Comparison of ENCODE assay signal across 1 cellular context in the genomic region with DNA sequence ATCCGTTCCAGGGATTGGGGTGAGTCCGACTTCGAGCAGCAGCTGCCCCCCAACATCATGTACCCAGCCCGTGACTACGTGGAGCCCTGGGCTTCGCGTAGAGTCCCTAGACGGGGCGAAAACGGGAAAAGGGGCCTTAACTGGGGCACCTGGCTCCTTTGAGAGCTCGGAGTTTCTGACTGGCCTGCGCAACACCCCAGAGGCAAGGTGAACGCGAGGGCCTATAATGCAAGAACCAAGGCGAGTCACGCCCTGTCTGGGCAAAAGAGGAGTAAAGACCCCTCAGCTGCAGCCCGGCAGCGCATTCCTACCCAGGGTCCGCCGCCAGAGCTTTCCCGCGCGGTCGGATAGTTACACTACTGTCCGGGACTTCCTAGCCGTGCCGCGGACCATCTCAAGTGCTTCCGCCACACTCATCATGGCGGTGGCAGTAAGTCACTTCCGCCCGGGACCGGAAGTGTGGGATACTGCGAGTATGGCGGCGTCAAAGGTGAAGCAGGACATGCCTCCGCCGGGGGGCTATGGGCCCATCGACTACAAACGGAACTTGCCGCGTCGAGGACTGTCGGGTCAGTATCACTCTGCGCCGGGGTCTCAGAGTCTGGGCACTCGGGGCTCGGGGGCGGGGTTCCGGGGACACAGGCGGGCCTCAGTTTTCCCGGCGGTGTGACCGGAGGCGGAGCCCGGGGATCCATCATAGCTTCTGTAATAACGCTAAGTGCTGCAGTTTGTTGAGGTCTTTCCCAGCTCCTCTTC.
A peak's percentile ranks its signal among the peaks of the same experiment; 100 is the strongest.
TF ChIP-seq lines count a peak whose summit lies in the region.

Gene NDUFA13 (plus strand): TSS at position 462 of the 756 bp plus-strand sequence. CDS start 14 bp downstream, at position 476.

TF ChIP-seq in K562, 482 proteins besides CTCF, POLR2A, EP300 and RAD21 (continued from another document and continues in another):
- TF ChIP-seq POLR2AphosphoS5 (IDR thresholded peaks at IDR 0.05; ENCODE audit: control insufficient read depth, insufficient read depth, low read depth, low read length): peak; percentile 95
- TF ChIP-seq ZBED1 (IDR thresholded peaks at IDR 0.05): no peak
- no peak for TF ChIP-seq MTA2 (IDR thresholded peaks at IDR 0.05; ENCODE audit: low read depth)
- TF ChIP-seq CTBP1 (IDR thresholded peaks at IDR 0.05; ENCODE audit: borderline replicate concordance): peak; percentile 63; the same call in 1 of the 2 replicates
- peak; percentile 92 for TF ChIP-seq ESRRA (IDR thresholded peaks at IDR 0.05; ENCODE audit: borderline replicate concordance, low read depth)
- TF ChIP-seq CBX5 (IDR thresholded peaks at IDR 0.05; ENCODE audit: borderline replicate concordance, low read depth): no peak
- no peak for TF ChIP-seq ARID1B (IDR thresholded peaks at IDR 0.05)
- TF ChIP-seq NCOA2 (IDR thresholded peaks at IDR 0.05; ENCODE audit: partially characterized antibody in 2 of 2): no peak
- TF ChIP-seq ZFP36 (IDR thresholded peaks at IDR 0.05; ENCODE audit: low read depth, low read length, partially characterized antibody): no peak
- peak in 1 of 2 experiments; percentile 60; a peak in 1 of 4 replicates for TF ChIP-seq ZMIZ1 (IDR thresholded peaks at IDR 0.05; ENCODE audit: low read depth in 2 of 2, low read length in 2 of 2)
- no peak for TF ChIP-seq PURB (CRISPR knock-in tag; IDR thresholded peaks at IDR 0.05; ENCODE audit: low read depth)
- TF ChIP-seq, protein P1, sequence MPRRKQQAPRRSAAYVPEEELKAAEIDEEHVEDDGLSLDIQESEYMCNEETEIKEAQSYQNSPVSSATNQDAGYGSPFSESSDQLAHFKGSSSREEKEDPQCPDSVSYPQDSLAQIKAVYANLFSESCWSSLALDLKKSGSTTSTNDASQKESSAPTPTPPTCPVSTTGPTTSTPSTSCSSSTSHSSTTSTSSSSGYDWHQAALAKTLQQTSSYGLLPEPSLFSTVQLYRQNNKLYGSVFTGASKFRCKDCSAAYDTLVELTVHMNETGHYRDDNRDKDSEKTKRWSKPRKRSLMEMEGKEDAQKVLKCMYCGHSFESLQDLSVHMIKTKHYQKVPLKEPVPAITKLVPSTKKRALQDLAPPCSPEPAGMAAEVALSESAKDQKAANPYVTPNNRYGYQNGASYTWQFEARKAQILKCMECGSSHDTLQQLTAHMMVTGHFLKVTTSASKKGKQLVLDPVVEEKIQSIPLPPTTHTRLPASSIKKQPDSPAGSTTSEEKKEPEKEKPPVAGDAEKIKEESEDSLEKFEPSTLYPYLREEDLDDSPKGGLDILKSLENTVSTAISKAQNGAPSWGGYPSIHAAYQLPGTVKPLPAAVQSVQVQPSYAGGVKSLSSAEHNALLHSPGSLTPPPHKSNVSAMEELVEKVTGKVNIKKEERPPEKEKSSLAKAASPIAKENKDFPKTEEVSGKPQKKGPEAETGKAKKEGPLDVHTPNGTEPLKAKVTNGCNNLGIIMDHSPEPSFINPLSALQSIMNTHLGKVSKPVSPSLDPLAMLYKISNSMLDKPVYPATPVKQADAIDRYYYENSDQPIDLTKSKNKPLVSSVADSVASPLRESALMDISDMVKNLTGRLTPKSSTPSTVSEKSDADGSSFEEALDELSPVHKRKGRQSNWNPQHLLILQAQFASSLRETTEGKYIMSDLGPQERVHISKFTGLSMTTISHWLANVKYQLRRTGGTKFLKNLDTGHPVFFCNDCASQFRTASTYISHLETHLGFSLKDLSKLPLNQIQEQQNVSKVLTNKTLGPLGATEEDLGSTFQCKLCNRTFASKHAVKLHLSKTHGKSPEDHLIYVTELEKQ (CRISPR knock-in tag; IDR thresholded peaks at IDR 0.05): no peak
- TF ChIP-seq HOMEZ (CRISPR knock-in tag; IDR thresholded peaks at IDR 0.05): no peak
- no peak for TF ChIP-seq SRSF7 (optimal IDR thresholded peaks at IDR 0.05; ENCODE audit: low read depth, low read length)
- peak; percentile 55 to 67; a peak in 2 of 4 replicates for TF ChIP-seq MAZ (CRISPR knock-in tag; conservative IDR thresholded peaks at IDR 0.05 in 1 of 2, IDR thresholded peaks at IDR 0.05 in 1 of 2)
- TF ChIP-seq, protein P2, sequence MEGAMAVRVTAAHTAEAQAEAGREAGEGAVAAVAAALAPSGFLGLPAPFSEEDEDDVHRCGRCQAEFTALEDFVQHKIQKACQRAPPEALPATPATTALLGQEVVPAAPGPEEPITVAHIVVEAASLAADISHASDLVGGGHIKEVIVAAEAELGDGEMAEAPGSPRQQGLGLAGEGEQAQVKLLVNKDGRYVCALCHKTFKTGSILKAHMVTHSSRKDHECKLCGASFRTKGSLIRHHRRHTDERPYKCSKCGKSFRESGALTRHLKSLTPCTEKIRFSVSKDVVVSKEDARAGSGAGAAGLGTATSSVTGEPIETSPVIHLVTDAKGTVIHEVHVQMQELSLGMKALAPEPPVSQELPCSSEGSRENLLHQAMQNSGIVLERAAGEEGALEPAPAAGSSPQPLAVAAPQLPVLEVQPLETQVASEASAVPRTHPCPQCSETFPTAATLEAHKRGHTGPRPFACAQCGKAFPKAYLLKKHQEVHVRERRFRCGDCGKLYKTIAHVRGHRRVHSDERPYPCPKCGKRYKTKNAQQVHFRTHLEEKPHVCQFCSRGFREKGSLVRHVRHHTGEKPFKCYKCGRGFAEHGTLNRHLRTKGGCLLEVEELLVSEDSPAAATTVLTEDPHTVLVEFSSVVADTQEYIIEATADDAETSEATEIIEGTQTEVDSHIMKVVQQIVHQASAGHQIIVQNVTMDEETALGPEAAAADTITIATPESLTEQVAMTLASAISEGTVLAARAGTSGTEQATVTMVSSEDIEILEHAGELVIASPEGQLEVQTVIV (CRISPR knock-in tag; IDR thresholded peaks at IDR 0.05; ENCODE audit: borderline replicate concordance): no peak
- TF ChIP-seq ZNF740 (CRISPR knock-in tag; IDR thresholded peaks at IDR 0.05): no peak
- no peak for TF ChIP-seq ZNF740 (tag; IDR thresholded peaks at IDR 0.05)
- TF ChIP-seq RAD51 (IDR thresholded peaks at IDR 0.05; ENCODE audit: borderline replicate concordance, low read depth): no peak
- no peak for TF ChIP-seq NCOA4 (IDR thresholded peaks at IDR 0.05; ENCODE audit: partially characterized antibody)
- TF ChIP-seq HCFC1 (IDR thresholded peaks at IDR 0.05; ENCODE audit: low read depth, low read length): peak; percentile 96
- peak; percentile 80 for TF ChIP-seq KDM5B (IDR thresholded peaks at IDR 0.05; ENCODE audit: insufficient replicate concordance, low read depth, low read length)
- TF ChIP-seq GTF2F1 (IDR thresholded peaks at IDR 0.05; ENCODE audit: low read depth, low read length): no peak
- TF ChIP-seq RFX7 (CRISPR knock-in tag; IDR thresholded peaks at IDR 0.05): no peak
- TF ChIP-seq ZBTB1 (CRISPR knock-in tag; IDR thresholded peaks at IDR 0.05; ENCODE audit: borderline replicate concordance, low read depth): no peak
- TF ChIP-seq, protein P3, sequence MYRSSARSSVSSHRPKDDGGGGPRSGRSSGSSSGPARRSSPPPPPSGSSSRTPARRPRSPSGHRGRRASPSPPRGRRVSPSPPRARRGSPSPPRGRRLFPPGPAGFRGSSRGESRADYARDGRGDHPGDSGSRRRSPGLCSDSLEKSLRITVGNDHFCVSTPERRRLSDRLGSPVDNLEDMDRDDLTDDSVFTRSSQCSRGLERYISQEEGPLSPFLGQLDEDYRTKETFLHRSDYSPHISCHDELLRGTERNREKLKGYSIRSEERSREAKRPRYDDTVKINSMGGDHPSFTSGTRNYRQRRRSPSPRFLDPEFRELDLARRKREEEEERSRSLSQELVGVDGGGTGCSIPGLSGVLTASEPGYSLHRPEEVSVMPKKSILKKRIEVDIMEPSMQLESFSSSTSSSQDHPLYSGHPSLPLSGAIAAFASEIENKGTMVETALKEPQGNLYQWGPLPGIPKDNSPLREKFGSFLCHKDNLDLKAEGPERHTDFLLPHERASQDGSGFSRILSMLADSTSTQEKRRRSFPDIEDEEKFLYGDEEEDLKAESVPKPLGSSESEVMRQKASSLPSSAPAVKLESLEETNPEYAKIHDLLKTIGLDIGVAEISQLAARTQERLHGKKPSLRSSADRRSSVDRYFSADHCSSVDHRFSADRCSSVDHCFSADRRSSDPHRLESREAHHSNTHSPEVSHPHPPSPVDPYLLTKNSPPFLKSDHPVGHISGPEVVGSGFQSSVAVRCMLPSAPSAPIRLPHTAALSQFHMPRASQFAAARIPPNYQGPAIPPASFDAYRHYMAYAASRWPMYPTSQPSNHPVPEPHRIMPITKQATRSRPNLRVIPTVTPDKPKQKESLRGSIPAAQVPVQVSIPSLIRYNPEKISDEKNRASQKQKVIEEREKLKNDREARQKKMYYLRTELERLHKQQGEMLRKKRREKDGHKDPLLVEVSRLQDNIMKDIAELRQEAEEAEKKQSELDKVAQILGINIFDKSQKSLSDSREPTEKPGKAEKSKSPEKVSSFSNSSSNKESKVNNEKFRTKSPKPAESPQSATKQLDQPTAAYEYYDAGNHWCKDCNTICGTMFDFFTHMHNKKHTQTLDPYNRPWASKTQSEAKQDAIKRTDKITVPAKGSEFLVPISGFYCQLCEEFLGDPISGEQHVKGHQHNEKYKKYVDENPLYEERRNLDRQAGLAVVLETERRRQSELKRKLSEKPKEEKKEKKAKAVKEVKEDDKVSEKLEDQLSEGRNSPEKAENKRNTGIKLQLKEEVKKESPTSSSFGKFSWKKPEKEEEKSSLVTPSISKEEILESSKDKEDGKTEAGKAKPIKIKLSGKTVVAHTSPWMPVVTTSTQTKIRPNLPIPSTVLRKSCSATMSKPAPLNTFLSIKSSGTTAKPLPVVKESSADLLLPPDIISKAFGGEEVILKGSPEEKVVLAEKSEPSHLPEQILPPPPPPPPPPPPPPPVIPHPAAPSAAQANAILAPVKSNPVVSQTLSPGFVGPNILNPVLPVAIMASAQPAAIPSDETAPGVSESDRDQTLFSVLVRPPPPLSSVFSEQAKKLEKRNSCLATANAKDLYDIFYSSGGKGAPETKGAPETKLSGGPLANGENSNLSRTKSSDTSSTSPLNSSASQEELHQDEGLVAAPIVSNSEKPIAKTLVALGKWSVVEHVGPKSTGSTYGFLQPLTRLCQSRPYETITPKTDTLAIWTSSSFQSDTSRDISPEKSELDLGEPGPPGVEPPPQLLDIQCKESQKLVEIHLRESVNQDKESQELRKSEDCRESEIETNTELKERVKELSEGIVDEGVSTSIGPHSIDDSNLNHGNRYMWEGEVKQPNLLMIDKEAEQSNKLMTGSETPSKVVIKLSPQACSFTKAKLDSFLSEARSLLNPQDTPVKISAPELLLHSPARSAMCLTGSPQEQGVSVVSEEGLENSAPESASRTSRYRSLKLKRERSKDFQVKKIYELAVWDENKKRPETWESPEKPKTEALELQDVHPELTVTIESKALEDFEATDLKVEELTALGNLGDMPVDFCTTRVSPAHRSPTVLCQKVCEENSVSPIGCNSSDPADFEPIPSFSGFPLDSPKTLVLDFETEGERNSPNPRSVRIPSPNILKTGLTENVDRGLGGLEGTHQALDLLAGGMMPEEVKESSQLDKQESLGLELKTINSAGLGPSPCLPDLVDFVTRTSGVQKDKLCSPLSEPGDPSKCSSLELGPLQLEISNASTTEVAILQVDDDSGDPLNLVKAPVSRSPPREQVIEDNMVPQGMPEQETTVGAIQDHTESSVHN (IDR thresholded peaks at IDR 0.05; ENCODE audit: borderline replicate concordance in 1 of 2, low read depth in 1 of 2): no peak
- no peak for TF ChIP-seq TAF15 (IDR thresholded peaks at IDR 0.05; ENCODE audit: low read depth, low read length)
- TF ChIP-seq BRCA1 (IDR thresholded peaks at IDR 0.05): no peak
- no peak for TF ChIP-seq BRCA1 (CRISPR knock-in tag; IDR thresholded peaks at IDR 0.05)
- no peak for TF ChIP-seq POLR3A (IDR thresholded peaks at IDR 0.05; ENCODE audit: borderline replicate concordance, extremely low read depth, insufficient read depth, insufficient read length)
